ENCODE assay signal across 2 cellular contexts in genomic region chr14:90278199-90279175, GRCh38.
TF ChIP-seq lines count a peak whose summit lies in the region.

No MANE protein-coding gene starts in this region.

TF ChIP-seq in liver, 16 proteins besides CTCF, POLR2A, EP300 and RAD21:
- peak; percentile 47 for TF ChIP-seq SP1 (IDR thresholded peaks at IDR 0.05)
- TF ChIP-seq HNF4A (conservative IDR thresholded peaks at IDR 0.05) = peak; percentile 79 to 80
- TF ChIP-seq HNF4G (IDR thresholded peaks at IDR 0.05) = peak; percentile 37
- no peak for TF ChIP-seq TAF1 (conservative IDR thresholded peaks at IDR 0.05)
- TF ChIP-seq YY1 (IDR thresholded peaks at IDR 0.05) = peak; percentile 63
- TF ChIP-seq, protein P1, sequence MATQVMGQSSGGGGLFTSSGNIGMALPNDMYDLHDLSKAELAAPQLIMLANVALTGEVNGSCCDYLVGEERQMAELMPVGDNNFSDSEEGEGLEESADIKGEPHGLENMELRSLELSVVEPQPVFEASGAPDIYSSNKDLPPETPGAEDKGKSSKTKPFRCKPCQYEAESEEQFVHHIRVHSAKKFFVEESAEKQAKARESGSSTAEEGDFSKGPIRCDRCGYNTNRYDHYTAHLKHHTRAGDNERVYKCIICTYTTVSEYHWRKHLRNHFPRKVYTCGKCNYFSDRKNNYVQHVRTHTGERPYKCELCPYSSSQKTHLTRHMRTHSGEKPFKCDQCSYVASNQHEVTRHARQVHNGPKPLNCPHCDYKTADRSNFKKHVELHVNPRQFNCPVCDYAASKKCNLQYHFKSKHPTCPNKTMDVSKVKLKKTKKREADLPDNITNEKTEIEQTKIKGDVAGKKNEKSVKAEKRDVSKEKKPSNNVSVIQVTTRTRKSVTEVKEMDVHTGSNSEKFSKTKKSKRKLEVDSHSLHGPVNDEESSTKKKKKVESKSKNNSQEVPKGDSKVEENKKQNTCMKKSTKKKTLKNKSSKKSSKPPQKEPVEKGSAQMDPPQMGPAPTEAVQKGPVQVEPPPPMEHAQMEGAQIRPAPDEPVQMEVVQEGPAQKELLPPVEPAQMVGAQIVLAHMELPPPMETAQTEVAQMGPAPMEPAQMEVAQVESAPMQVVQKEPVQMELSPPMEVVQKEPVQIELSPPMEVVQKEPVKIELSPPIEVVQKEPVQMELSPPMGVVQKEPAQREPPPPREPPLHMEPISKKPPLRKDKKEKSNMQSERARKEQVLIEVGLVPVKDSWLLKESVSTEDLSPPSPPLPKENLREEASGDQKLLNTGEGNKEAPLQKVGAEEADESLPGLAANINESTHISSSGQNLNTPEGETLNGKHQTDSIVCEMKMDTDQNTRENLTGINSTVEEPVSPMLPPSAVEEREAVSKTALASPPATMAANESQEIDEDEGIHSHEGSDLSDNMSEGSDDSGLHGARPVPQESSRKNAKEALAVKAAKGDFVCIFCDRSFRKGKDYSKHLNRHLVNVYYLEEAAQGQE (IDR thresholded peaks at IDR 0.05) = peak; percentile 14
- TF ChIP-seq RXRA (IDR thresholded peaks at IDR 0.05) = peak; percentile 49 to 77
- no peak for TF ChIP-seq EGR1 (IDR thresholded peaks at IDR 0.05; ENCODE audit: low read depth in 2 of 2)
- no peak for TF ChIP-seq MAX (IDR thresholded peaks at IDR 0.05)
- TF ChIP-seq, protein P2, sequence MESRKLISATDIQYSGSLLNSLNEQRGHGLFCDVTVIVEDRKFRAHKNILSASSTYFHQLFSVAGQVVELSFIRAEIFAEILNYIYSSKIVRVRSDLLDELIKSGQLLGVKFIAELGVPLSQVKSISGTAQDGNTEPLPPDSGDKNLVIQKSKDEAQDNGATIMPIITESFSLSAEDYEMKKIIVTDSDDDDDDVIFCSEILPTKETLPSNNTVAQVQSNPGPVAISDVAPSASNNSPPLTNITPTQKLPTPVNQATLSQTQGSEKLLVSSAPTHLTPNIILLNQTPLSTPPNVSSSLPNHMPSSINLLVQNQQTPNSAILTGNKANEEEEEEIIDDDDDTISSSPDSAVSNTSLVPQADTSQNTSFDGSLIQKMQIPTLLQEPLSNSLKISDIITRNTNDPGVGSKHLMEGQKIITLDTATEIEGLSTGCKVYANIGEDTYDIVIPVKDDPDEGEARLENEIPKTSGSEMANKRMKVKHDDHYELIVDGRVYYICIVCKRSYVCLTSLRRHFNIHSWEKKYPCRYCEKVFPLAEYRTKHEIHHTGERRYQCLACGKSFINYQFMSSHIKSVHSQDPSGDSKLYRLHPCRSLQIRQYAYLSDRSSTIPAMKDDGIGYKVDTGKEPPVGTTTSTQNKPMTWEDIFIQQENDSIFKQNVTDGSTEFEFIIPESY (IDR thresholded peaks at IDR 0.05) = peak; percentile 16
- TF ChIP-seq, protein P3, sequence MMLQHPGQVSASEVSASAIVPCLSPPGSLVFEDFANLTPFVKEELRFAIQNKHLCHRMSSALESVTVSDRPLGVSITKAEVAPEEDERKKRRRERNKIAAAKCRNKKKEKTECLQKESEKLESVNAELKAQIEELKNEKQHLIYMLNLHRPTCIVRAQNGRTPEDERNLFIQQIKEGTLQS (IDR thresholded peaks at IDR 0.05) = no peak
- TF ChIP-seq GABPA (IDR thresholded peaks at IDR 0.05 in 1 of 2, conservative IDR thresholded peaks at IDR 0.05 in 1 of 2) = peak in 1 of 2 donors; percentile 61
- no peak for TF ChIP-seq FOXA2 (IDR thresholded peaks at IDR 0.05)

TF ChIP-seq in HepG2, 621 proteins besides CTCF, POLR2A, EP300 and RAD21:
- TF ChIP-seq, protein P4, sequence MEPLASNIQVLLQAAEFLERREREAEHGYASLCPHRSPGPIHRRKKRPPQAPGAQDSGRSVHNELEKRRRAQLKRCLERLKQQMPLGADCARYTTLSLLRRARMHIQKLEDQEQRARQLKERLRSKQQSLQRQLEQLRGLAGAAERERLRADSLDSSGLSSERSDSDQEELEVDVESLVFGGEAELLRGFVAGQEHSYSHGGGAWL (CRISPR knock-in tag; IDR thresholded peaks at IDR 0.05) = no peak
- no peak for TF ChIP-seq PAX8 (CRISPR knock-in tag; IDR thresholded peaks at IDR 0.05; ENCODE audit: borderline replicate concordance)
- TF ChIP-seq RNF2 (conservative IDR thresholded peaks at IDR 0.05; ENCODE audit: low read depth) = no peak
- TF ChIP-seq, protein P5, sequence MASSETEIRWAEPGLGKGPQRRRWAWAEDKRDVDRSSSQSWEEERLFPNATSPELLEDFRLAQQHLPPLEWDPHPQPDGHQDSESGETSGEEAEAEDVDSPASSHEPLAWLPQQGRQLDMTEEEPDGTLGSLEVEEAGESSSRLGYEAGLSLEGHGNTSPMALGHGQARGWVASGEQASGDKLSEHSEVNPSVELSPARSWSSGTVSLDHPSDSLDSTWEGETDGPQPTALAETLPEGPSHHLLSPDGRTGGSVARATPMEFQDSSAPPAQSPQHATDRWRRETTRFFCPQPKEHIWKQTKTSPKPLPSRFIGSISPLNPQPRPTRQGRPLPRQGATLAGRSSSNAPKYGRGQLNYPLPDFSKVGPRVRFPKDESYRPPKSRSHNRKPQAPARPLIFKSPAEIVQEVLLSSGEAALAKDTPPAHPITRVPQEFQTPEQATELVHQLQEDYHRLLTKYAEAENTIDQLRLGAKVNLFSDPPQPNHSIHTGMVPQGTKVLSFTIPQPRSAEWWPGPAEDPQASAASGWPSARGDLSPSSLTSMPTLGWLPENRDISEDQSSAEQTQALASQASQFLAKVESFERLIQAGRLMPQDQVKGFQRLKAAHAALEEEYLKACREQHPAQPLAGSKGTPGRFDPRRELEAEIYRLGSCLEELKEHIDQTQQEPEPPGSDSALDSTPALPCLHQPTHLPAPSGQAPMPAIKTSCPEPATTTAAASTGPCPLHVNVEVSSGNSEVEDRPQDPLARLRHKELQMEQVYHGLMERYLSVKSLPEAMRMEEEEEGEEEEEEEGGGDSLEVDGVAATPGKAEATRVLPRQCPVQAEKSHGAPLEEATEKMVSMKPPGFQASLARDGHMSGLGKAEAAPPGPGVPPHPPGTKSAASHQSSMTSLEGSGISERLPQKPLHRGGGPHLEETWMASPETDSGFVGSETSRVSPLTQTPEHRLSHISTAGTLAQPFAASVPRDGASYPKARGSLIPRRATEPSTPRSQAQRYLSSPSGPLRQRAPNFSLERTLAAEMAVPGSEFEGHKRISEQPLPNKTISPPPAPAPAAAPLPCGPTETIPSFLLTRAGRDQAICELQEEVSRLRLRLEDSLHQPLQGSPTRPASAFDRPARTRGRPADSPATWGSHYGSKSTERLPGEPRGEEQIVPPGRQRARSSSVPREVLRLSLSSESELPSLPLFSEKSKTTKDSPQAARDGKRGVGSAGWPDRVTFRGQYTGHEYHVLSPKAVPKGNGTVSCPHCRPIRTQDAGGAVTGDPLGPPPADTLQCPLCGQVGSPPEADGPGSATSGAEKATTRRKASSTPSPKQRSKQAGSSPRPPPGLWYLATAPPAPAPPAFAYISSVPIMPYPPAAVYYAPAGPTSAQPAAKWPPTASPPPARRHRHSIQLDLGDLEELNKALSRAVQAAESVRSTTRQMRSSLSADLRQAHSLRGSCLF (CRISPR knock-in tag; IDR thresholded peaks at IDR 0.05; ENCODE audit: borderline replicate concordance) = no peak
- no peak for TF ChIP-seq GTF3A (CRISPR knock-in tag; conservative IDR thresholded peaks at IDR 0.05)
- TF ChIP-seq POLR2AphosphoS2 (IDR thresholded peaks at IDR 0.05; ENCODE audit: low read depth, low read length) = no peak
- TF ChIP-seq FOXC1 (CRISPR knock-in tag; IDR thresholded peaks at IDR 0.05; ENCODE audit: borderline replicate concordance) = no peak
- no peak for TF ChIP-seq SMAD9 (CRISPR knock-in tag; IDR thresholded peaks at IDR 0.05)
- TF ChIP-seq ZSCAN25 (CRISPR knock-in tag; IDR thresholded peaks at IDR 0.05) = no peak
- TF ChIP-seq ZSCAN29 (CRISPR knock-in tag; conservative IDR thresholded peaks at IDR 0.05) = no peak
- TF ChIP-seq ZNF761 (CRISPR knock-in tag; conservative IDR thresholded peaks at IDR 0.05) = no peak
